ENCODE assay signal across 8 cellular contexts in the genomic region with DNA sequence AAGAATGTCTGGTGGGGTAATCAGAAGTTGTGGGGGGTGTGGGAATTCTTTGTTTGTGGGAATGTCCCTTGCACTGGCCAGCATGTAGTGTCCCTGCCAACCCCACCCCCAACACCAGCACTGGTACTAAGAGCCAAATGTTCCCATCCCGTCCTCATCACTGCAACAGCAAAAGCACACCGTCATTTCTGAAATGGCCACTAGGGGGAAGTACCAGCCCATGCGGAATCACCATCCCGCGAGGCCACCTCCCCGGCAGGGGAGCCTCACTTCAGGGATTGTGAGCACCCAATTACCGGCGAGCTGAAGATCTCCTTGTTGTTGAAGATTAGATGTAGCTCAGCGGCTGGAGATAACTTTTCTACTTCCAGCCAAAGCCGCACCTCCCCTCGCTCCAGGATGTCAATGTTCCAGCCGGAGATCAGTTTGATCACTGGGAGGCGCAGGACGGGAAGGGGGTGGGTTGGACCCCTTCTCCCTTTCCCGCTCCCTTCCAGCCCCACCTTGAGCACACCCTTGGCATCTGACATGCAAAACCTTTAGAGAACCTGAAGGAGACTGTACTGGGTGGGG. TPM values are rescaled to one million over a fixed set of nuclear protein-coding genes. Genes with fewer than 3 reads are reported as not detected.
DNase-seq lines count a peak whose midpoint lies in the region; ATAC-seq and TF ChIP-seq lines count a peak whose summit lies in the region.

No MANE protein-coding gene starts in this region.

- no peak overlapping the region for H3K27ac ChIP-seq in right lobe of liver

- H3K27me3 ChIP-seq in BJ (ENCODE audit: control insufficient read depth, insufficient read depth, low read length), result peaks cover 1% of the 10 kb centered on the region
- H3K27me3 ChIP-seq in right lobe of liver, result no peaks in the 10 kb centered on the region

- H3K4me1 Mint-ChIP-seq in HFFc6 (ENCODE audit: low read depth), result peaks cover 7% of the 10 kb centered on the region; the same call in 1 of the 2 replicates

- intact Hi-C loops in right lobe of liver (cut with DNase I), result loop anchor here in 1 of 2 donors (10.0 kb wide), 1 partner anchor 324 kb away; no protein-coding TSS in a partner anchor

- ATAC-seq in right lobe of liver (peak; percentile 96 to 99 (median 98)), HG03175 (IDR thresholded peaks at IDR 0.05; ENCODE audit: unreplicated experiment) (no peak)

- no peaks in the 10 kb centered on the region for H3K36me3 Mint-ChIP-seq in HFFc6 (ENCODE audit: low read depth)

- H3K4me3 ChIP-seq in BJ (ENCODE audit: low read depth, low read length) (no peak overlapping the region), right lobe of liver (no peak overlapping the region)

- 20% methylated on average over 5 of the region's 15 CpGs for WGBS in right lobe of liver (ENCODE audit: insufficient coverage, low coverage, low lambda C conversion rate, missing lambda C conversion rate)

- no peak for TF ChIP-seq POLR2A in right lobe of liver (IDR thresholded peaks at IDR 0.05)

- no peaks in the 10 kb centered on the region for H3K36me3 ChIP-seq in BJ (ENCODE audit: control insufficient read depth, insufficient read depth, low read length)
- H3K36me3 ChIP-seq in right lobe of liver, result no peaks in the 10 kb centered on the region

- TF ChIP-seq CTCF in BJ (IDR thresholded peaks at IDR 0.05; ENCODE audit: insufficient read depth, low read depth, low read length) (peak; percentile 89), HFFc6 (IDR thresholded peaks at IDR 0.05) (peak; percentile 96), right lobe of liver (IDR thresholded peaks at IDR 0.05) (peak; percentile 82 to 89 (median 86))

- no peaks in the 10 kb centered on the region for H3K9me3 ChIP-seq in right lobe of liver

- peaks cover 26% of the 10 kb centered on the region for H3K27me3 Mint-ChIP-seq in HFFc6 (ENCODE audit: insufficient read depth)

- H3K9me3 Mint-ChIP-seq in HFFc6, result no peaks in the 10 kb centered on the region

- CTCF ChIA-PET in BJ (lab: Yijun Ruan, JAX), result interaction anchor here (0.6 to 4.7 kb wide), 19 partner anchors 10 to 321 kb away, joined by 3 to 52 read pairs (median 3); partner anchors contain the start of gene MYOM3

- POLR2A ChIA-PET in BJ (lab: Charles Lee), result no interaction called here

- H3K27ac Mint-ChIP-seq in HFFc6, result no peak overlapping the region

- peak; percentile 9 for DNase-seq in BJ (ENCODE audit: low read depth)
- peak; percentile 74 for DNase-seq in HFFc6
- DNase-seq in NCI-H524 (lab: John Stamatoyannopoulos, UW), result peak; percentile 80 to 91
- DNase-seq in activated CD4-positive, alpha-beta T cell treated with anti-CD3 and anti-CD28 coated beads for 48 hours, result peak; percentile 88
- DNase-seq in dedifferentiated amniotic fluid mesenchymal stem cell (ENCODE audit: extremely low spot score), result peak; percentile 78
- peak; percentile 62 to 80 (median 68) for DNase-seq in right lobe of liver
- peak; percentile 53 to 70 (median 70) for DNase-seq in stimulated activated CD4-positive, alpha-beta T cell treated with anti-CD3 and anti-CD28 coated beads, TNF-alpha, amount 100 ng/mL, for 24 hours (ENCODE audit: low read depth in 3 of 3)

- H3K4me1 ChIP-seq in right lobe of liver, result no peaks in the 10 kb centered on the region

- no peak overlapping the region for H3K4me3 Mint-ChIP-seq in HFFc6

RNA-seq across cellular contexts. Expression of gene MYOM3, which starts 41.0 kb away (rescaled TPM):
- 0.01 TPM in 1 of 2 replicates, not detected in the other for polyA plus RNA-seq in BJ (2011; rRNA removed)
- not detected in 2 replicates for polyA minus RNA-seq in BJ (2011; rRNA and poly(A)+ RNA removed)
- under 1 TPM in 3 of 6 experiments, not detected in 3; 0.03 to 0.05 (median 0.05) TPM for total RNA-seq in HFFc6 (2021; fragmentation: NEBNext Ultra II Directional; extraction: Animal tissue kit (Norgen Biotek cat#: 25700))
- total RNA-seq in right lobe of liver, result under 1 TPM; 0.04 to 0.37 (median 0.13) TPM

Comparison
In these comparisons a context has a peak if more than half of its experiments do, and no peak if none do; other contexts are left out.
1. DNase-seq: peak in every context shown above with its lines; median percentile 88 in activated CD4-positive, alpha-beta T cell treated with anti-CD3 and anti-CD28 coated beads for 48 hours; 86 in NCI-H524; 78 in dedifferentiated amniotic fluid mesenchymal stem cell; 74 in HFFc6; 70 in stimulated activated CD4-positive, alpha-beta T cell treated with anti-CD3 and anti-CD28 coated beads, TNF-alpha, amount 100 ng/mL, for 24 hours; 68 in right lobe of liver; 9 in BJ.